In genomic region chr13:19156013-19156825, GRCh38 we compare ENCODE assay signal across 35 cellular contexts. TPM values are rescaled to one million over a fixed set of nuclear protein-coding genes. Genes with fewer than 3 reads are reported as not detected.
"Had no signal": no experiment of that assay in that cellular context is flagged by ENCODE, and none has a peak within 500 bp of the region (broad histone marks: within the 10 kb centered on the region; RNA-seq: fewer than 3 reads in every experiment).

No MANE protein-coding gene starts in this region.

- H3K36me3 ChIP-seq: ascending aorta, breast epithelium, cardiac muscle cell, esophagus squamous epithelium, heart left ventricle had no signal

- H3K4me1 ChIP-seq: ascending aorta, breast epithelium, esophagus squamous epithelium had no signal

- ATAC-seq: activated CD4-positive, alpha-beta T cell treated with anti-CD3 and anti-CD28 coated beads for 36 hours; activated naive CD4-positive, alpha-beta T cell treated with anti-CD3 and anti-CD28 coated beads, Interleukin-2, amount 50 U/mL, for 72 hours; activated T-cell treated with anti-CD3 and anti-CD28 coated beads, Interleukin-2, amount 50 U/mL, for 72 hours; effector memory CD8-positive, alpha-beta T cell; heart left ventricle; T-cell had no signal

- H3K9me3 ChIP-seq: ascending aorta, heart left ventricle had no signal

- H3K4me3 ChIP-seq: ascending aorta, breast epithelium, cardiac muscle cell, esophagus squamous epithelium, heart left ventricle had no signal

- H3K4me1 Mint-ChIP-seq: activated CD4-positive, alpha-beta memory T cell treated with anti-CD3 and anti-CD28 coated beads, Interleukin-2, amount 10 ng/mL, durations not matched to agents 7 days and 5 days; activated CD4-positive, alpha-beta T cell treated with anti-CD3 and anti-CD28 coated beads for 36 hours; activated CD4-positive, alpha-beta T cell treated with anti-CD3 and anti-CD28 coated beads, Interleukin-2, amount 10 ng/mL, durations not matched to agents 24 days and 14 days; activated naive CD4-positive, alpha-beta T cell treated with anti-CD3 and anti-CD28 coated beads, Interleukin-2, amount 10 ng/mL, durations not matched to agents 7 days and 5 days; activated naive CD8-positive, alpha-beta T cell treated with anti-CD3 and anti-CD28 coated beads, Interleukin-2, amount 10 ng/mL, durations not matched to agents 7 days and 5 days; brain; central memory CD8-positive, alpha-beta T cell; T-cell had no signal

- H3K27ac ChIP-seq: ascending aorta, breast epithelium, cardiac muscle cell, esophagus squamous epithelium, heart left ventricle had no signal

- H3K27me3 ChIP-seq: ascending aorta, breast epithelium, cardiac muscle cell, esophagus squamous epithelium, heart left ventricle had no signal

- H3K27ac Mint-ChIP-seq: activated CD4-positive, alpha-beta memory T cell treated with anti-CD3 and anti-CD28 coated beads, Interleukin-2, amount 10 ng/mL, durations not matched to agents 7 days and 5 days; activated CD4-positive, alpha-beta T cell treated with anti-CD3 and anti-CD28 coated beads for 36 hours; activated CD4-positive, alpha-beta T cell treated with anti-CD3 and anti-CD28 coated beads, Interleukin-2, amount 10 ng/mL, durations not matched to agents 24 days and 14 days; activated naive CD4-positive, alpha-beta T cell treated with anti-CD3 and anti-CD28 coated beads, Interleukin-2, amount 10 ng/mL, durations not matched to agents 7 days and 5 days; activated naive CD4-positive, alpha-beta T cell treated with anti-CD3 and anti-CD28 coated beads, Interleukin-2, amount 50 U/mL, for 72 hours; activated naive CD8-positive, alpha-beta T cell treated with anti-CD3 and anti-CD28 coated beads, Interleukin-2, amount 10 ng/mL, durations not matched to agents 7 days and 5 days; activated T-cell treated with anti-CD3 and anti-CD28 coated beads, Interleukin-2, amount 50 U/mL, for 24 hours; activated T-cell treated with anti-CD3 and anti-CD28 coated beads, Interleukin-2, amount 50 U/mL, for 72 hours; brain; T-cell; T-helper 1 cell treated with Interleukin-12 subunit alpha and Interleukin-12 subunit beta and Interleukin-4 antibody, amounts not matched to agents 30 μg/mL and 1 μg/mL, for 36 hours; T-helper 2 cell treated with Interferon-gamma antibody and Interleukin-4, amounts not matched to agents 5 μg/mL and 100 μg/mL, for 36 hours had no signal

- DNase-seq: activated CD4-positive, alpha-beta memory T cell treated with anti-CD3 and anti-CD28 coated beads, Interleukin-2, amount 10 ng/mL, durations not matched to agents 7 days and 5 days; activated CD4-positive, alpha-beta T cell treated with anti-CD3 and anti-CD28 coated beads for 36 hours; activated CD4-positive, alpha-beta T cell treated with anti-CD3 and anti-CD28 coated beads, Interleukin-2, amount 10 ng/mL, durations not matched to agents 24 days and 14 days; activated CD4-positive, CD25-positive, alpha-beta regulatory T cell; activated CD4-positive, CD25-positive, alpha-beta regulatory T cell treated with anti-CD3 and anti-CD28 coated beads, Interleukin-2, amount 50 U/mL, for 72 hours; activated CD8-positive, alpha-beta memory T cell treated with anti-CD3 and anti-CD28 coated beads, Interleukin-2, amount 50 U/mL, for 48 hours; activated gamma-delta T cell; activated naive CD4-positive, alpha-beta T cell; activated naive CD4-positive, alpha-beta T cell treated with anti-CD3 and anti-CD28 coated beads, Interleukin-2, amount 10 ng/mL, durations not matched to agents 7 days and 5 days; activated naive CD8-positive, alpha-beta T cell treated with anti-CD3 and anti-CD28 coated beads, Interleukin-2, amount 10 ng/mL, durations not matched to agents 7 days and 5 days; activated T-cell treated with anti-CD3 and anti-CD28 coated beads for 4 hours; activated T-cell treated with anti-CD3 and anti-CD28 coated beads, Interleukin-2, amount 50 U/mL, for 24 hours; activated T-cell treated with anti-CD3 and anti-CD28 coated beads, Interleukin-2, amount 50 U/mL, for 72 hours; cortex of kidney; dermis blood vessel endothelial cell; effector CD4-positive, alpha-beta T cell; effector memory CD8-positive, alpha-beta T cell; erythroblast; esophagus squamous epithelium; foreskin melanocyte; heart left ventricle; SW 1271; T-cell; T1000 had no signal

- H3K36me3 Mint-ChIP-seq: activated naive CD4-positive, alpha-beta T cell treated with anti-CD3 and anti-CD28 coated beads, Interleukin-2, amount 10 ng/mL, durations not matched to agents 7 days and 5 days; activated naive CD4-positive, alpha-beta T cell treated with anti-CD3 and anti-CD28 coated beads, Interleukin-2, amount 50 U/mL, for 72 hours; activated naive CD8-positive, alpha-beta T cell treated with anti-CD3 and anti-CD28 coated beads, Interleukin-2, amount 10 ng/mL, durations not matched to agents 7 days and 5 days; brain; T-cell had no signal

- H3K27me3 Mint-ChIP-seq: activated CD4-positive, alpha-beta memory T cell treated with anti-CD3 and anti-CD28 coated beads, Interleukin-2, amount 10 ng/mL, durations not matched to agents 7 days and 5 days; activated CD4-positive, alpha-beta T cell treated with anti-CD3 and anti-CD28 coated beads, Interleukin-2, amount 10 ng/mL, durations not matched to agents 24 days and 14 days; activated naive CD4-positive, alpha-beta T cell treated with anti-CD3 and anti-CD28 coated beads, Interleukin-2, amount 10 ng/mL, durations not matched to agents 7 days and 5 days; activated naive CD8-positive, alpha-beta T cell treated with anti-CD3 and anti-CD28 coated beads, Interleukin-2, amount 10 ng/mL, durations not matched to agents 7 days and 5 days; activated T-cell treated with anti-CD3 and anti-CD28 coated beads, Interleukin-2, amount 50 U/mL, for 24 hours; central memory CD8-positive, alpha-beta T cell; effector memory CD8-positive, alpha-beta T cell had no signal

- H3K4me3 Mint-ChIP-seq: activated CD4-positive, alpha-beta memory T cell treated with anti-CD3 and anti-CD28 coated beads, Interleukin-2, amount 10 ng/mL, durations not matched to agents 7 days and 5 days; activated CD4-positive, alpha-beta T cell treated with anti-CD3 and anti-CD28 coated beads for 36 hours; activated CD4-positive, alpha-beta T cell treated with anti-CD3 and anti-CD28 coated beads, Interleukin-2, amount 10 ng/mL, durations not matched to agents 24 days and 14 days; activated naive CD4-positive, alpha-beta T cell treated with anti-CD3 and anti-CD28 coated beads, Interleukin-2, amount 10 ng/mL, durations not matched to agents 7 days and 5 days; activated naive CD8-positive, alpha-beta T cell treated with anti-CD3 and anti-CD28 coated beads, Interleukin-2, amount 10 ng/mL, durations not matched to agents 7 days and 5 days; activated T-cell treated with anti-CD3 and anti-CD28 coated beads, Interleukin-2, amount 50 U/mL, for 24 hours; activated T-cell treated with anti-CD3 and anti-CD28 coated beads, Interleukin-2, amount 50 U/mL, for 72 hours; brain; central memory CD8-positive, alpha-beta T cell; effector memory CD8-positive, alpha-beta T cell; T-cell; T-helper 1 cell treated with Interleukin-12 subunit alpha and Interleukin-12 subunit beta and Interleukin-4 antibody, amounts not matched to agents 30 μg/mL and 1 μg/mL, for 36 hours; T-helper 2 cell treated with Interferon-gamma antibody and Interleukin-4, amounts not matched to agents 5 μg/mL and 100 μg/mL, for 36 hours had no signal

RNA-seq across cellular contexts. Expression of gene TUBA3C, which starts 25.4 kb away (rescaled TPM):
- total RNA-seq: activated CD4-positive, alpha-beta memory T cell treated with anti-CD3 and anti-CD28 coated beads, Interleukin-2, amount 10 ng/mL, durations not matched to agents 7 days and 5 days; activated CD4-positive, alpha-beta T cell treated with anti-CD3 and anti-CD28 coated beads for 36 hours; activated CD4-positive, alpha-beta T cell treated with anti-CD3 and anti-CD28 coated beads, Interleukin-2, amount 10 ng/mL, durations not matched to agents 24 days and 14 days; activated naive CD4-positive, alpha-beta T cell treated with anti-CD3 and anti-CD28 coated beads, Interleukin-2, amount 50 U/mL, for 72 hours; activated naive CD8-positive, alpha-beta T cell treated with anti-CD3 and anti-CD28 coated beads, Interleukin-2, amount 10 ng/mL, durations not matched to agents 7 days and 5 days; activated T-cell treated with anti-CD3 and anti-CD28 coated beads, Interleukin-2, amount 50 U/mL, for 72 hours; ascending aorta; breast epithelium; cardiac muscle cell; cerebellum; dermis blood vessel endothelial cell; esophagus squamous epithelium; fibroblast of lung; fibroblast of villous mesenchyme; T-cell had no signal
